In genomic region chr11:61543606-61544306, GRCh38 we compare ENCODE assay signal across 16 cellular contexts. TPM values are rescaled to one million over a fixed set of nuclear protein-coding genes. Genes with fewer than 3 reads are reported as not detected.
DNase-seq lines count a peak whose midpoint lies in the region; ATAC-seq, FAIRE-seq and TF ChIP-seq lines count a peak whose summit lies in the region.
"Had no signal": no experiment of that assay in that cellular context is flagged by ENCODE, and none has a peak within 500 bp of the region (broad histone marks: within the 10 kb centered on the region; RNA-seq: fewer than 3 reads in every experiment).

No MANE protein-coding gene starts in this region.

- H3K9me3 Mint-ChIP-seq in astrocyte (ENCODE audit: unreplicated experiment) = peaks cover 2% of the 10 kb centered on the region

- peaks cover 36% of the 10 kb centered on the region for H3K27me3 Mint-ChIP-seq in astrocyte (ENCODE audit: low read depth, unreplicated experiment)

- no peak overlapping the region for H2AFZ ChIP-seq in astrocyte (ENCODE audit: low read depth, low read length)

- H3K27me3 ChIP-seq in astrocyte (ENCODE audit: insufficient read depth, low read length) (peaks cover 17% of the 10 kb centered on the region), aorta (ENCODE audit: control insufficient read depth in 1 of 2, insufficient read depth in 2 of 2, low read length in 1 of 2) (no peaks in the 10 kb centered on the region)

- peaks cover 9% of the 10 kb centered on the region for H3K36me3 Mint-ChIP-seq in astrocyte (ENCODE audit: low read depth, unreplicated experiment)

- H3K4me1 ChIP-seq in astrocyte (ENCODE audit: insufficient read depth, low read length) = no peaks in the 10 kb centered on the region
- H3K4me1 ChIP-seq in aorta (ENCODE audit: control insufficient read depth in 1 of 2, insufficient read depth in 2 of 2, low read length in 2 of 2) = no peaks in the 10 kb centered on the region

- WGBS in aorta, 2 donors = 90 to 96% methylated on average over 4 of the region's 4 CpGs

- H3K79me2 ChIP-seq in astrocyte (ENCODE audit: insufficient read depth, low read length) = no peaks in the 10 kb centered on the region

- intact Hi-C loops in aorta (cut with DNase I) = no loop called here

- ATAC-seq in HG02571 (IDR thresholded peaks at IDR 0.05; ENCODE audit: unreplicated experiment) (no peak), aorta (ENCODE audit: low FRiP score) (no peak)
- ATAC-seq: left colon, psoas muscle had no signal

- H3K27ac ChIP-seq in astrocyte (ENCODE audit: low read depth, low read length) = no peak overlapping the region
- no peak overlapping the region for H3K27ac ChIP-seq in aorta (ENCODE audit: low read depth in 1 of 2, low read length in 2 of 2)
- H3K27ac ChIP-seq: psoas muscle had no signal

- H3K4me2 ChIP-seq in astrocyte (ENCODE audit: low read length) = no peak overlapping the region

- H3K4me3 Mint-ChIP-seq in astrocyte (ENCODE audit: unreplicated experiment) = no peak overlapping the region

- H3K36me3 ChIP-seq in astrocyte (ENCODE audit: insufficient read depth, low read length) (no peaks in the 10 kb centered on the region), aorta (ENCODE audit: control insufficient read depth in 1 of 2, insufficient read depth in 2 of 2, low read length in 1 of 2) (no peaks in the 10 kb centered on the region)

- no peaks in the 10 kb centered on the region for H4K20me1 ChIP-seq in astrocyte (ENCODE audit: insufficient read depth, low read length)

- no peak overlapping the region for H3K9ac ChIP-seq in astrocyte (ENCODE audit: low read length)

- no peak for TF ChIP-seq CTCF in astrocyte (IDR thresholded peaks at IDR 0.05; ENCODE audit: insufficient read depth, low read depth, low read length)

- H3K4me1 Mint-ChIP-seq in astrocyte (ENCODE audit: low read depth, unreplicated experiment) = peaks cover 5% of the 10 kb centered on the region

- DNase-seq in AG20443 (ENCODE audit: low spot score) (peak; percentile 50), LHCN-M2 (ENCODE audit: low read depth) (peak; percentile 61), astrocyte (ENCODE audit: low read depth) (peak; percentile 32), kidney tubule cell (ENCODE audit: low spot score) (peak; percentile 34), AML-193 (lab: John Stamatoyannopoulos, UW) (no peak), NCI-H2196 (lab: John Stamatoyannopoulos, UW; ENCODE audit: unreplicated experiment) (no peak), aorta (no peak)
- DNase-seq: C1 segment of cervical spinal cord, left colon, psoas muscle, WERI-Rb-1 had no signal

- no peak overlapping the region for H3K27ac Mint-ChIP-seq in astrocyte (ENCODE audit: unreplicated experiment)

- FAIRE-seq in astrocyte (lab: Jason Lieb, UNC) = no peak
- FAIRE-seq: GM12892, HTR-8/SVneo had no signal

- H3K4me3 ChIP-seq in astrocyte (ENCODE audit: insufficient read depth, low read depth, low read length) (no peak overlapping the region), aorta (ENCODE audit: low read length in 2 of 2) (no peak overlapping the region)
- H3K4me3 ChIP-seq: psoas muscle had no signal

- H3K9me3 ChIP-seq in astrocyte (ENCODE audit: insufficient read depth, low read depth, low read length) (no peaks in the 10 kb centered on the region), aorta (ENCODE audit: control insufficient read depth, low read length) (no peaks in the 10 kb centered on the region)
- H3K9me3 ChIP-seq: psoas muscle had no signal

RNA-seq across cellular contexts. Expression of gene LRRC10B, which starts 35.2 kb away (rescaled TPM):
- total RNA-seq in LHCN-M2 (2014; rRNA removed) (not detected in 2 replicates), astrocyte (0.09 and 0.12 TPM in 2 replicates), aorta (1 to 10 TPM; 1.1 to 2.8 TPM)
- not detected for polyA plus RNA-seq in LHCN-M2 (2012)
- polyA plus RNA-seq in aorta = under 1 TPM in 1 of 2 donors, not detected in 1; 0.13 TPM
- total RNA-seq: myocyte, OCI-LY7 had no signal

RNA-seq across cellular contexts. Expression of gene SYT7, which starts 37.1 kb away (rescaled TPM):
- total RNA-seq in LHCN-M2 (2014; rRNA removed) (1.6 and 2.0 TPM in 2 replicates), astrocyte (3.7 and 3.8 TPM in 2 replicates), aorta (1 to 10 TPM; 1.0 to 2.3 TPM)
- 0.09 TPM for polyA plus RNA-seq in LHCN-M2 (2012)
- under 1 TPM; 0.20 to 0.88 TPM for polyA plus RNA-seq in aorta
- total RNA-seq: OCI-LY7 had no signal

Comparison
In these comparisons a context has a peak if more than half of its experiments do, and no peak if none do; other contexts are left out.
1. DNase-seq: peak in AG20443 (single experiment), LHCN-M2 (single experiment), astrocyte (single experiment) and kidney tubule cell (single experiment); none in AML-193 (0 of 2), NCI-H2196 (single experiment) and aorta (0 of 2).